Comparison of ENCODE assay signal across 8 cellular contexts in genomic region chr2:151827564-151828142, GRCh38.
A peak's percentile ranks its signal among the peaks of the same experiment; 100 is the strongest.
DNase-seq lines count a peak whose midpoint lies in the region; ATAC-seq lines count a peak whose summit lies in the region.

No MANE protein-coding gene starts in this region.

- H3K27me3 Mint-ChIP-seq in stimulated activated naive B cell treated with anti-CD40 and anti-IgM and Interleukin-4, amounts not matched to agents 10 μg/mL and 1 μg/mL and 100 μg/mL, for 72 hours, result no peaks in the 10 kb centered on the region

- no peaks in the 10 kb centered on the region for H3K9me3 Mint-ChIP-seq in stimulated activated naive B cell treated with anti-CD40 and anti-IgM and Interleukin-4, amounts not matched to agents 10 μg/mL and 1 μg/mL and 100 μg/mL, for 72 hours

- peak overlapping the region; percentile 92 for H3K27ac Mint-ChIP-seq in stimulated activated naive B cell treated with anti-CD40 and anti-IgM and Interleukin-4, amounts not matched to agents 10 μg/mL and 1 μg/mL and 100 μg/mL, for 72 hours

- H3K36me3 Mint-ChIP-seq in stimulated activated naive B cell treated with anti-CD40 and anti-IgM and Interleukin-4, amounts not matched to agents 10 μg/mL and 1 μg/mL and 100 μg/mL, for 72 hours, result no peaks in the 10 kb centered on the region

- peaks cover 14 to 49% of the 10 kb centered on the region in 2 donors for H3K4me1 Mint-ChIP-seq in stimulated activated naive B cell treated with anti-CD40 and anti-IgM and Interleukin-4, amounts not matched to agents 10 μg/mL and 1 μg/mL and 100 μg/mL, for 72 hours

- ATAC-seq in GM18861 (IDR thresholded peaks at IDR 0.05; ENCODE audit: unreplicated experiment) (peak; percentile 6), HG03066 (IDR thresholded peaks at IDR 0.05; ENCODE audit: low read depth, unreplicated experiment) (peak; percentile 25)
- peak; percentile 38 to 42 for ATAC-seq in stimulated activated naive B cell treated with anti-CD40 and anti-IgM and Interleukin-4, amounts not matched to agents 10 μg/mL and 1 μg/mL and 100 μg/mL, for 72 hours (replicated peaks)

- DNase-seq in AG08396 (ENCODE audit: low spot score) (peak; percentile 26), SW480 (ENCODE audit: low spot score) (peak; percentile 25), cerebellar cortex (ENCODE audit: low spot score) (peak; percentile 33), left kidney (ENCODE audit: low read depth, low spot score) (peak; percentile 71), AML-193 (lab: John Stamatoyannopoulos, UW) (no peak)
- no peak for DNase-seq in stimulated activated naive B cell treated with anti-CD40 and anti-IgM and Interleukin-4, amounts not matched to agents 10 μg/mL and 1 μg/mL and 100 μg/mL, for 72 hours

- peak overlapping the region; percentile 82 to 84 for H3K4me3 Mint-ChIP-seq in stimulated activated naive B cell treated with anti-CD40 and anti-IgM and Interleukin-4, amounts not matched to agents 10 μg/mL and 1 μg/mL and 100 μg/mL, for 72 hours

Comparison
In these comparisons a context has a peak if more than half of its experiments do, and no peak if none do; other contexts are left out.
1. DNase-seq: peak in AG08396 (single experiment), SW480 (single experiment), cerebellar cortex (single experiment) and left kidney (single experiment); none in stimulated activated naive B cell treated with anti-CD40 and anti-IgM and Interleukin-4, amounts not matched to agents 10 μg/mL and 1 μg/mL and 100 μg/mL, for 72 hours (single experiment) and AML-193 (0 of 2).
2. Peak in every context shown above with its lines, with median percentiles within 50 percentile points of each other: ATAC-seq.